In genomic region chr9:124621371-124622328, GRCh38 we compare ENCODE assay signal across 13 cellular contexts.
DNase-seq lines count a peak whose midpoint lies in the region; ATAC-seq and TF ChIP-seq lines count a peak whose summit lies in the region.
"Had no signal": no experiment of that assay in that cellular context is flagged by ENCODE, and none has a peak within 500 bp of the region (broad histone marks: within the 10 kb centered on the region; RNA-seq: fewer than 3 reads in every experiment).

No MANE protein-coding gene starts in this region.

- no TSS peak for BruUV-seq in Panc1 (replicated peaks; lab: Mats Ljungman, UMichigan)

- H3K4me3 Mint-ChIP-seq in CD8-positive, alpha-beta T cell = no peak overlapping the region
- peak overlapping the region; percentile 74 to 87 (median 78) for H3K4me3 Mint-ChIP-seq in immature natural killer cell
- H3K4me3 Mint-ChIP-seq: activated naive CD8-positive, alpha-beta T cell treated with anti-CD3 and anti-CD28 coated beads, Interleukin-2, amount 50 U/mL, for 24 hours; neural crest cell had no signal

- 79% methylated on average over 11 of the region's 11 CpGs for WGBS in esophagus muscularis mucosa

- H3K27ac ChIP-seq in CD8-positive, alpha-beta T cell (ENCODE audit: low read depth, low read length) = no peak overlapping the region
- peak overlapping the region; percentile 53; the same call in 1 of the 2 replicates for H3K27ac ChIP-seq in Panc1 (ENCODE audit: low read length)
- no peak overlapping the region for H3K27ac ChIP-seq in esophagus muscularis mucosa (replicated peaks in 1 of 4)
- H3K27ac ChIP-seq: HL-60 had no signal

- no peak for TF ChIP-seq EP300 in esophagus muscularis mucosa (IDR thresholded peaks at IDR 0.05)

- TF ChIP-seq CTCF in CD8-positive, alpha-beta T cell (IDR thresholded peaks at IDR 0.05) = no peak
- TF ChIP-seq CTCF in Panc1 (IDR thresholded peaks at IDR 0.05) = no peak
- TF ChIP-seq CTCF in esophagus muscularis mucosa (IDR thresholded peaks at IDR 0.05) = no peak

- no peak overlapping the region for H3K4me3 ChIP-seq in CD8-positive, alpha-beta T cell (ENCODE audit: low read depth, low read length)
- H3K4me3 ChIP-seq in Panc1 (ENCODE audit: low read depth in 2 of 2, low read length in 2 of 2) (no peak overlapping the region), esophagus muscularis mucosa (no peak overlapping the region)

- intact Hi-C loops in CD8-positive, alpha-beta T cell (cut with DNase I, micrococcal nuclease) = no loop called here
- intact Hi-C loops in Panc1 (cut with micrococcal nuclease; ENCODE audit: unreplicated experiment) (loop anchor here (5.0 kb wide), 1 partner anchor 41 kb away; no protein-coding TSS in a partner anchor), esophagus muscularis mucosa (cut with DNase I) (no loop called here)

- H3K4me1 ChIP-seq in CD8-positive, alpha-beta T cell (ENCODE audit: insufficient read depth, low read length) = no peaks in the 10 kb centered on the region
- peaks cover 42% of the 10 kb centered on the region for H3K4me1 ChIP-seq in Panc1 (ENCODE audit: control insufficient read depth, insufficient read depth, low read length)
- no peaks in the 10 kb centered on the region for H3K4me1 ChIP-seq in esophagus muscularis mucosa

- no peak overlapping the region for H3K27ac Mint-ChIP-seq in CD8-positive, alpha-beta T cell
- H3K27ac Mint-ChIP-seq in immature natural killer cell = peak overlapping the region; percentile 92 to 98 (median 96)
- H3K27ac Mint-ChIP-seq: activated naive CD8-positive, alpha-beta T cell treated with anti-CD3 and anti-CD28 coated beads, Interleukin-2, amount 50 U/mL, for 24 hours had no signal

- peaks cover 8% of the 10 kb centered on the region for H3K27me3 Mint-ChIP-seq in CD8-positive, alpha-beta T cell (ENCODE audit: low read depth)
- H3K27me3 Mint-ChIP-seq in immature natural killer cell (ENCODE audit: low read depth in 3 of 3) = peaks cover 0 to 12% (median 3%) of the 10 kb centered on the region in 3 donors

- in situ Hi-C loops in Panc1 (cut with HindIII; ENCODE audit: low pct_unique_long_range_greater_than_20kb, low sequenced_read_pairs) = no loop called here

- no peaks in the 10 kb centered on the region for H3K27me3 ChIP-seq in CD8-positive, alpha-beta T cell (ENCODE audit: insufficient read depth, low read length)
- H3K27me3 ChIP-seq in Panc1 (ENCODE audit: control insufficient read depth, insufficient read depth, low read length) (no peaks in the 10 kb centered on the region), esophagus muscularis mucosa (no peaks in the 10 kb centered on the region)

- TF ChIP-seq POLR2A in esophagus muscularis mucosa (IDR thresholded peaks at IDR 0.05; ENCODE audit: low read depth) = no peak

- no peaks in the 10 kb centered on the region for H3K9me3 Mint-ChIP-seq in CD8-positive, alpha-beta T cell
- no peaks in the 10 kb centered on the region for H3K9me3 Mint-ChIP-seq in immature natural killer cell
- H3K9me3 Mint-ChIP-seq: activated naive CD8-positive, alpha-beta T cell treated with anti-CD3 and anti-CD28 coated beads, Interleukin-2, amount 50 U/mL, for 24 hours; neural crest cell had no signal

- POLR2A ChIA-PET in CD8-positive, alpha-beta T cell (lab: Charles Lee) = no interaction called here
- POLR2A ChIA-PET in Panc1 (lab: Charles Lee) = interaction anchor here (0.6 to 0.7 kb wide), 2 partner anchors 18 to 133 kb away, joined by 3 to 5 read pairs; no protein-coding TSS in a partner anchor

- DNase-seq in CD8-positive, alpha-beta T cell = peak in 4 of 7 experiments; percentile 1 to 22 (median 14)
- DNase-seq in Panc1 (ENCODE audit: low read depth, low spot score) = no peak
- peak; percentile 78 to 84 (median 80) for DNase-seq in immature natural killer cell
- DNase-seq in iPS-NIHi11 (ENCODE audit: low spot score) = no peak
- DNase-seq in MV-4-11 (lab: John Stamatoyannopoulos, UW) = no peak
- no peak for DNase-seq in esophagus muscularis mucosa (ENCODE audit: extremely low spot score)
- no peak for DNase-seq in HT-29 (ENCODE audit: low spot score)
- DNase-seq: activated naive CD8-positive, alpha-beta T cell treated with anti-CD3 and anti-CD28 coated beads, Interleukin-2, amount 50 U/mL, for 24 hours; NCI-H748 treated with DMSO at 0.1 percent for 48 hours had no signal

- H3K4me1 Mint-ChIP-seq in CD8-positive, alpha-beta T cell (ENCODE audit: low read depth) = no peaks in the 10 kb centered on the region
- peaks cover 85 to 89% of the 10 kb centered on the region in 2 donors for H3K4me1 Mint-ChIP-seq in immature natural killer cell

- CTCF ChIA-PET in CD8-positive, alpha-beta T cell (lab: Charles Lee) = interaction anchor here (0.7 to 3.7 kb wide), 5 partner anchors 10 to 232 kb away, joined by 3 to 23 read pairs (median 3); partner anchors contain the start of gene WDR38
- CTCF ChIA-PET in Panc1 (lab: Charles Lee) = interaction anchor here (0.6 to 0.7 kb wide), 3 partner anchors 33 to 214 kb away, joined by 3 to 5 read pairs (median 4); no protein-coding TSS in a partner anchor

- no peaks in the 10 kb centered on the region for H3K9me3 ChIP-seq in CD8-positive, alpha-beta T cell (ENCODE audit: low read length)
- H3K9me3 ChIP-seq in Panc1 (ENCODE audit: control insufficient read depth, insufficient read depth, low read depth, low read length) (no peaks in the 10 kb centered on the region), esophagus muscularis mucosa (no peaks in the 10 kb centered on the region)

- H3K36me3 ChIP-seq in CD8-positive, alpha-beta T cell (ENCODE audit: insufficient read depth, low read length) = no peaks in the 10 kb centered on the region
- H3K36me3 ChIP-seq in Panc1 (ENCODE audit: control insufficient read depth, insufficient read depth, low read length) (no peaks in the 10 kb centered on the region), esophagus muscularis mucosa (no peaks in the 10 kb centered on the region)

- ATAC-seq in CD8-positive, alpha-beta T cell = no peak
- peak; percentile 65 for ATAC-seq in GM21528 (IDR thresholded peaks at IDR 0.05; ENCODE audit: low FRiP score, unreplicated experiment)
- ATAC-seq in Panc1 = peak; percentile 56; the same call in 1 of the 2 replicates
- ATAC-seq: activated CD4-positive, CD25-positive, alpha-beta regulatory T cell treated with anti-CD3 and anti-CD28 coated beads, Interleukin-2, amount 50 U/mL, for 24 hours; activated naive CD8-positive, alpha-beta T cell treated with anti-CD3 and anti-CD28 coated beads, Interleukin-2, amount 50 U/mL, for 24 hours had no signal

- H3K36me3 Mint-ChIP-seq in CD8-positive, alpha-beta T cell = no peaks in the 10 kb centered on the region
- no peaks in the 10 kb centered on the region for H3K36me3 Mint-ChIP-seq in immature natural killer cell

Comparison
In these comparisons a context has a peak if more than half of its experiments do, and no peak if none do; other contexts are left out.
1. DNase-seq: peak in CD8-positive, alpha-beta T cell (4 of 7) and immature natural killer cell (3 of 3); none in Panc1 (single experiment), iPS-NIHi11 (single experiment), MV-4-11 (single experiment), esophagus muscularis mucosa (single experiment) and HT-29 (single experiment).